In genomic region chr7:767580-767940, GRCh38 we compare ENCODE assay signal across 12 cellular contexts. TPM values are rescaled to one million over a fixed set of nuclear protein-coding genes. Genes with fewer than 3 reads are reported as not detected.
DNase-seq lines count a peak whose midpoint lies in the region; ATAC-seq and TF ChIP-seq lines count a peak whose summit lies in the region.
"Had no signal": no experiment of that assay in that cellular context is flagged by ENCODE, and none has a peak within 500 bp of the region (broad histone marks: within the 10 kb centered on the region; RNA-seq: fewer than 3 reads in every experiment).

No MANE protein-coding gene starts in this region.

- DNase-seq in activated CD4-positive, alpha-beta T cell treated with anti-CD3 and anti-CD28 coated beads for 48 hours: peak; percentile 25
- DNase-seq in activated CD4-positive, alpha-beta T cell treated with anti-CD3 and anti-CD28 coated beads for 36 hours: no peak
- peak; percentile 94 for DNase-seq in NCI-H2196 treated with DMSO at 0.1 percent for 48 hours (lab: John Stamatoyannopoulos, UW; ENCODE audit: unreplicated experiment)
- peak; percentile 66 for DNase-seq in cerebellum (ENCODE audit: low spot score)
- DNase-seq in trophoblast cell: peak; percentile 74 to 83
- DNase-seq in stimulated activated naive CD4-positive, alpha-beta T cell treated with Interleukin-2 at 50 U/mL for 16 hours (lab: John Stamatoyannopoulos, UW): no peak
- no peak for DNase-seq in NCI-H146 (lab: John Stamatoyannopoulos, UW)
- DNase-seq in colonic mucosa: no peak
- DNase-seq: activated CD4-positive, alpha-beta T cell treated with anti-CD3 and anti-CD28 coated beads, Interleukin-2, amount 50 U/mL, for 1 hour; immature natural killer cell; tibial artery had no signal

- H3K23ac ChIP-seq in trophoblast cell (ENCODE audit: low read length): no peak overlapping the region

- H3K14ac ChIP-seq in trophoblast cell (ENCODE audit: low read length): no peak overlapping the region

- H3K79me1 ChIP-seq in trophoblast cell (ENCODE audit: low read length): no peaks in the 10 kb centered on the region

- H2AFZ ChIP-seq in trophoblast cell (ENCODE audit: insufficient read depth, low read length, poor library complexity): no peak overlapping the region

- no peak overlapping the region for H3K4ac ChIP-seq in trophoblast cell (ENCODE audit: low read depth, low read length)

- H3K4me2 ChIP-seq in trophoblast cell (ENCODE audit: low read length): no peak overlapping the region

- H3K4me1 ChIP-seq in trophoblast cell (ENCODE audit: control insufficient read depth in 1 of 2, insufficient read depth in 2 of 2, low read length in 2 of 2) (peaks cover 2 to 7% of the 10 kb centered on the region in 2 experiments), colonic mucosa (peaks cover 5% of the 10 kb centered on the region)

- H4K12ac ChIP-seq in trophoblast cell (ENCODE audit: low read depth, low read length): no peak overlapping the region

- H3K9me3 ChIP-seq in trophoblast cell (ENCODE audit: insufficient read depth, low read depth, low read length) (peaks cover 3% of the 10 kb centered on the region), colonic mucosa (no peaks in the 10 kb centered on the region)
- H3K9me3 ChIP-seq: neutrophil, tibial artery had no signal

- intact Hi-C loops in activated CD4-positive, alpha-beta T cell treated with anti-CD3 and anti-CD28 coated beads for 36 hours (cut with DNase I, micrococcal nuclease): no loop called here
- intact Hi-C loops in colonic mucosa (cut with DNase I): no loop called here

- H3K4me3 ChIP-seq in trophoblast cell (ENCODE audit: low read depth, low read length) (peak overlapping the region; percentile 16), colonic mucosa (no peak overlapping the region)
- H3K4me3 ChIP-seq: tibial artery had no signal

- no peak for TF ChIP-seq CTCF in colonic mucosa (IDR thresholded peaks at IDR 0.05)

- H3K27me3 ChIP-seq in trophoblast cell (ENCODE audit: insufficient read depth, low read length): no peaks in the 10 kb centered on the region
- H3K27me3 ChIP-seq in colonic mucosa: no peaks in the 10 kb centered on the region
- H3K27me3 ChIP-seq: neutrophil, tibial artery had no signal

- H3K36me3 Mint-ChIP-seq in activated CD4-positive, alpha-beta T cell treated with anti-CD3 and anti-CD28 coated beads for 36 hours (ENCODE audit: low read depth): peaks cover 22% of the 10 kb centered on the region

- H2BK120ac ChIP-seq in trophoblast cell (ENCODE audit: insufficient read depth, low read length, poor library complexity): no peak overlapping the region

- no peaks in the 10 kb centered on the region for H3K27me3 Mint-ChIP-seq in activated CD4-positive, alpha-beta T cell treated with anti-CD3 and anti-CD28 coated beads for 36 hours

- H4K8ac ChIP-seq in trophoblast cell (ENCODE audit: low read depth, low read length): no peak overlapping the region

- WGBS in trophoblast cell (ENCODE audit: extremely low coverage, insufficient coverage, insufficient read length): no CpG with 5 or more reads among the region's 21 CpGs

- no peak overlapping the region for H3K9ac ChIP-seq in trophoblast cell (ENCODE audit: low read length)
- H3K9ac ChIP-seq in colonic mucosa (ENCODE audit: low read depth in 2 of 2, low read length in 2 of 2): no peak overlapping the region

- CTCF ChIA-PET in activated CD4-positive, alpha-beta T cell treated with anti-CD3 and anti-CD28 coated beads for 36 hours (lab: Charles Lee): interaction anchor here (0.7 to 0.9 kb wide), 2 partner anchors 22 to 404 kb away, joined by 3 read pairs; no protein-coding TSS in a partner anchor

- H3K79me2 ChIP-seq in trophoblast cell (ENCODE audit: control insufficient read depth, insufficient read depth, low read length, poor library complexity): no peaks in the 10 kb centered on the region

- H4K91ac ChIP-seq in trophoblast cell (ENCODE audit: low read depth, low read length): no peak overlapping the region

- peaks cover 33 to 46% of the 10 kb centered on the region in 2 experiments for H3K36me3 ChIP-seq in trophoblast cell (ENCODE audit: control insufficient read depth in 1 of 2, insufficient read depth in 2 of 2, low read length in 2 of 2)
- H3K36me3 ChIP-seq in colonic mucosa: peaks cover 6% of the 10 kb centered on the region

- H3K18ac ChIP-seq in trophoblast cell (ENCODE audit: low read length): no peak overlapping the region

- POLR2A ChIA-PET in activated CD4-positive, alpha-beta T cell treated with anti-CD3 and anti-CD28 coated beads for 36 hours (lab: Charles Lee): no interaction called here

- H3K9me3 Mint-ChIP-seq in activated CD4-positive, alpha-beta T cell treated with anti-CD3 and anti-CD28 coated beads for 36 hours (ENCODE audit: low read depth): no peaks in the 10 kb centered on the region
- H3K9me3 Mint-ChIP-seq: immature natural killer cell had no signal

- H3K27ac Mint-ChIP-seq in activated CD4-positive, alpha-beta T cell treated with anti-CD3 and anti-CD28 coated beads for 36 hours: no peak overlapping the region

- no peak for ATAC-seq in activated CD4-positive, alpha-beta T cell treated with anti-CD3 and anti-CD28 coated beads for 36 hours

- no peak overlapping the region for H3K4me3 Mint-ChIP-seq in activated CD4-positive, alpha-beta T cell treated with anti-CD3 and anti-CD28 coated beads for 36 hours

- H2BK5ac ChIP-seq in trophoblast cell (ENCODE audit: low read depth, low read length, poor library complexity): no peak overlapping the region

- H2AK5ac ChIP-seq in trophoblast cell (ENCODE audit: low read length): no peak overlapping the region

- H3K4me1 Mint-ChIP-seq in activated CD4-positive, alpha-beta T cell treated with anti-CD3 and anti-CD28 coated beads for 36 hours: no peaks in the 10 kb centered on the region

- no peak overlapping the region for H2BK12ac ChIP-seq in trophoblast cell (ENCODE audit: low read length)

- H3K27ac ChIP-seq in trophoblast cell (ENCODE audit: low read depth, low read length) (no peak overlapping the region), colonic mucosa (no peak overlapping the region)
- H3K27ac ChIP-seq: neutrophil, tibial artery had no signal

RNA-seq across cellular contexts. Expression of gene PRKAR1B, which starts 40.5 kb away (rescaled TPM):
- total RNA-seq in activated CD4-positive, alpha-beta T cell treated with anti-CD3 and anti-CD28 coated beads for 36 hours: 10 to 100 TPM; 37.0 to 41.0 TPM
- total RNA-seq in cerebellum (41.4 TPM), colonic mucosa (10 to 100 TPM; 19.2 to 32.8 TPM)
- polyA plus RNA-seq in trophoblast cell (2013): 2.6 and 3.4 TPM in 2 replicates

RNA-seq across cellular contexts. Expression of gene DNAAF5, which starts 41.1 kb away (rescaled TPM):
- 10 to 100 TPM; 31.5 to 37.2 TPM for total RNA-seq in activated CD4-positive, alpha-beta T cell treated with anti-CD3 and anti-CD28 coated beads for 36 hours
- total RNA-seq in cerebellum (13.6 TPM), colonic mucosa (10 to 100 TPM; 31.0 to 54.9 TPM)
- polyA plus RNA-seq in trophoblast cell (2013): 13.5 and 13.7 TPM in 2 replicates

Comparison
In these comparisons a context has a peak if more than half of its experiments do, and no peak if none do; other contexts are left out.
1. DNase-seq: peak in activated CD4-positive, alpha-beta T cell treated with anti-CD3 and anti-CD28 coated beads for 48 hours (single experiment), NCI-H2196 treated with DMSO at 0.1 percent for 48 hours (single experiment), cerebellum (single experiment) and trophoblast cell (2 of 2); none in activated CD4-positive, alpha-beta T cell treated with anti-CD3 and anti-CD28 coated beads for 36 hours (single experiment), stimulated activated naive CD4-positive, alpha-beta T cell treated with Interleukin-2 at 50 U/mL for 16 hours (single experiment), NCI-H146 (single experiment) and colonic mucosa (single experiment).